ENCODE assay signal across 6 cellular contexts in the genomic region with DNA sequence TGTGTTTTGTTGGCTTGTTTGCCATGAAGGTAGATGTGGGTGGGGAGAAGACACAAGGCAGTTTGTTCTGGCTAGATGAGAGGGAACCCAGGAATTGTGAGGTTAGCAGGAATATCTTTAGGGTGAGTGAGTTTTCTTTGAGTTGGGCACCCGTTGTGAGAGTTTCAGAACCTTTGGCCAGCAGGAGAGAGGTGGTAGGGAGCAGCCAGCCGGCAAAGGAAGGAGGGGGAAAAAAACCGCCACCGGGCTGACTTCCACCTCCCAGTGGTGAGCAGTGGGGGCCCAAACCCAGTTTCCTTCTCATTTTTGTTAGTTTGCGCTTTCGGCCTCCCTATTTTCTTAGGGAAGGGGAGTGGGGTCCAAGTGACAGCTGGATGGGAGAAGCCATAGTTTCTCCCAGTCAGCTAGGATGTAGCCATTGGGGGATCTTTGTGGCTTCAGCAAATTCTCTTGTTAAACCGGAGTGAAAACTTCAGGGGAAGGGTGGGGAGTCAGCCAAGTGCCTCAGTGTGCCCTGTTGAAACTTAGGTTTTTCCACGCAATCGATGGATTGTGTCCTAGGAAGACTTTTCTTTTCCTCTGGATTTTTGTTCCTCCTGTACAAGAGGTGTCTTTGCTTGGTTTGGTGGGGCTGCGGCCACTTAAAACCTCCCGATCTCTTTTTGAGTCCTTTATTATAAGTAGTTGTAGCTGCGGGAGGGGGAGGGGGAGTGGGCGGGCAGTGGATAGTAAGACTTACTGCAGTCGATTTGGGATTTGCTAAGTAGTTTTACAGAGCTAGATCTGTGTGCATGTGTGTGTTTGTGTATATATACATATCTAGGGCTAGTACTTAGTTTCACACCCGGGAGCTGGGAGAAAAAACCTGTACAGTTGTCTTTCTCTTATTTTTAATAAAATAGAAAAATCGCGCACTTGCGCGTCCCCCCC. TPM values are rescaled to one million over a fixed set of nuclear protein-coding genes. Genes with fewer than 3 reads are reported as not detected.
DNase-seq lines count a peak whose midpoint lies in the region; ATAC-seq and TF ChIP-seq lines count a peak whose summit lies in the region.

No MANE protein-coding gene starts in this region.

- H3K4me1 Mint-ChIP-seq in endothelial cell (ENCODE audit: unreplicated experiment) = peaks cover 28% of the 10 kb centered on the region

- H3K4me3 Mint-ChIP-seq in endothelial cell (ENCODE audit: unreplicated experiment) = peak overlapping the region; percentile 90

- in situ Hi-C loops in gastrocnemius medialis (cut with MboI; ENCODE audit: low sequenced_read_pairs in 4 of 4) = loop anchor here in 1 of 4 donors (25.0 kb wide), 1 partner anchor 156 kb away; the partner anchor contains the start of genes C22orf23 and POLR2F

- DNase-seq in AG08395 (ENCODE audit: low spot score) = peak; percentile 43
- DNase-seq in M059J (ENCODE audit: low read depth) = peak; percentile 69
- peak; percentile 35 for DNase-seq in endothelial cell (ENCODE audit: low spot score)
- no peak for DNase-seq in gastrocnemius medialis
- no peak for DNase-seq in SW480 (ENCODE audit: low spot score)

- TF ChIP-seq CTCF in endothelial cell (IDR thresholded peaks at IDR 0.05; ENCODE audit: unreplicated experiment) = no peak
- no peak for TF ChIP-seq CTCF in gastrocnemius medialis (IDR thresholded peaks at IDR 0.05 in 4 of 5, conservative IDR thresholded peaks at IDR 0.05 in 1 of 5)

- ATAC-seq in gastrocnemius medialis (no peak), HG03565 (IDR thresholded peaks at IDR 0.05; ENCODE audit: unreplicated experiment) (no peak)

- peaks cover 11% of the 10 kb centered on the region for H3K27me3 Mint-ChIP-seq in endothelial cell (ENCODE audit: unreplicated experiment)

- H3K36me3 ChIP-seq in gastrocnemius medialis = no peaks in the 10 kb centered on the region

- TF ChIP-seq POLR2A in gastrocnemius medialis (IDR thresholded peaks at IDR 0.05) = no peak

- H3K27me3 ChIP-seq in gastrocnemius medialis = no peaks in the 10 kb centered on the region

- H3K27ac ChIP-seq in gastrocnemius medialis = peak overlapping the region; percentile 91 to 95 (median 94)

- peaks cover 17 to 22% of the 10 kb centered on the region in 2 donors for H3K4me1 ChIP-seq in gastrocnemius medialis

- H3K36me3 Mint-ChIP-seq in endothelial cell (ENCODE audit: low read depth, unreplicated experiment) = peaks cover 4% of the 10 kb centered on the region

- no peaks in the 10 kb centered on the region for H3K9me3 ChIP-seq in gastrocnemius medialis

- intact Hi-C loops in gastrocnemius medialis (cut with DNase I; ENCODE audit: low total_unique reads) = loop anchor here (1.0 to 5.0 kb wide), 2 partner anchors 38 to 129 kb away; partner anchors contain the start of genes ANKRD54 and LGALS1

- peak overlapping the region; percentile 76 to 87 (median 82) for H3K4me3 ChIP-seq in gastrocnemius medialis

- no peaks in the 10 kb centered on the region for H3K9me3 Mint-ChIP-seq in endothelial cell (ENCODE audit: unreplicated experiment)

- H3K27ac Mint-ChIP-seq in endothelial cell (ENCODE audit: unreplicated experiment) = peak overlapping the region; percentile 34

RNA-seq across cellular contexts. Expression of gene GCAT, which starts 1.1 kb away (rescaled TPM):
- total RNA-seq in M059J (2014; rRNA removed; shearing (Covaris generic)) = 18.3 and 26.4 TPM in 2 replicates
- total RNA-seq in endothelial cell (ENCODE audit: unreplicated experiment) = 4.1 TPM
- total RNA-seq in gastrocnemius medialis = 10 to 100 TPM in 3 of 4 donors, 1 to 10 TPM in 1; 10.0 to 21.5 (median 15.1) TPM

RNA-seq across cellular contexts. Expression of gene GALR3, which starts 16.5 kb away (rescaled TPM):
- total RNA-seq in M059J (2014; rRNA removed; shearing (Covaris generic)) = not detected in 2 replicates
- not detected for total RNA-seq in endothelial cell (ENCODE audit: unreplicated experiment)
- not detected for total RNA-seq in gastrocnemius medialis

RNA-seq across cellular contexts. Expression of gene ANKRD54, which starts 37.5 kb away (rescaled TPM):
- 17.0 and 20.6 TPM in 2 replicates for total RNA-seq in M059J (2014; rRNA removed; shearing (Covaris generic))
- 14.4 TPM for total RNA-seq in endothelial cell (ENCODE audit: unreplicated experiment)
- 10 to 100 TPM; 20.8 to 43.9 (median 27.3) TPM for total RNA-seq in gastrocnemius medialis

RNA-seq across cellular contexts. Expression of gene EIF3L, which starts 42.5 kb away (rescaled TPM):
- 136 and 156 TPM in 2 replicates for total RNA-seq in M059J (2014; rRNA removed; shearing (Covaris generic))
- 732 TPM for total RNA-seq in endothelial cell (ENCODE audit: unreplicated experiment)
- total RNA-seq in gastrocnemius medialis = 100 to 1,000 TPM; 291 to 406 (median 343) TPM

Comparison
In these comparisons a context has a peak if more than half of its experiments do, and no peak if none do; other contexts are left out.
1. DNase-seq: peak in AG08395 (single experiment), M059J (single experiment) and endothelial cell (single experiment); none in gastrocnemius medialis (0 of 2) and SW480 (single experiment).